7 cellular contexts compared by ENCODE assay signal in genomic region chr3:4633078-4634004, GRCh38.
DNase-seq lines count a peak whose midpoint lies in the region; ATAC-seq, FAIRE-seq and TF ChIP-seq lines count a peak whose summit lies in the region.

No MANE protein-coding gene starts in this region.

- in situ Hi-C loops in G401 (cut with HindIII; ENCODE audit: low sequenced_read_pairs) = no loop called here

- no peaks in the 10 kb centered on the region for H3K36me3 ChIP-seq in lower lobe of right lung

- H3K27ac Mint-ChIP-seq in IgD-negative memory B cell = peak overlapping the region in 2 of 3 donors; percentile 58 to 75

- H3K27me3 ChIP-seq in lower lobe of right lung (ENCODE audit: low read depth) = no peaks in the 10 kb centered on the region

- DNase-seq in G401 (ENCODE audit: low spot score) (peak; percentile 69), RCC 7860 (ENCODE audit: low spot score) (peak; percentile 57), dermis blood vessel endothelial cell (peak; percentile 83), lower lobe of right lung (no peak), activated gamma-delta T cell treated with Interleukin-2 at 50 U/mL for 16 hours (no peak)

- H3K36me3 Mint-ChIP-seq in IgD-negative memory B cell = no peaks in the 10 kb centered on the region

- no peaks in the 10 kb centered on the region for H3K27me3 Mint-ChIP-seq in IgD-negative memory B cell

- H3K9me3 ChIP-seq in lower lobe of right lung = no peaks in the 10 kb centered on the region

- ATAC-seq in GM21360 (IDR thresholded peaks at IDR 0.05; ENCODE audit: unreplicated experiment) (peak; percentile 80), lower lobe of right lung (peak; percentile 80 to 84)

- H3K4me1 ChIP-seq in lower lobe of right lung = no peaks in the 10 kb centered on the region

- intact Hi-C loops in lower lobe of right lung (cut with DNase I) = loop anchor here (10.0 kb wide), 1 partner anchor 279 kb away; no protein-coding TSS in a partner anchor

- H3K4me3 ChIP-seq in lower lobe of right lung = no peak overlapping the region

- H3K4me1 Mint-ChIP-seq in IgD-negative memory B cell = peaks cover 0 to 10% (median 8%) of the 10 kb centered on the region in 3 donors

- peak; percentile 85 for TF ChIP-seq CTCF in lower lobe of right lung (IDR thresholded peaks at IDR 0.05)

- FAIRE-seq in RCC 7860 (lab: Jason Lieb, UNC) = peak; percentile 45

- no peaks in the 10 kb centered on the region for H3K9me3 Mint-ChIP-seq in IgD-negative memory B cell

- H3K4me3 Mint-ChIP-seq in IgD-negative memory B cell = no peak overlapping the region

- H3K27ac ChIP-seq in lower lobe of right lung = no peak overlapping the region

Comparison
In these comparisons a context has a peak if more than half of its experiments do, and no peak if none do; other contexts are left out.
1. DNase-seq: peak in G401 (single experiment), RCC 7860 (single experiment) and dermis blood vessel endothelial cell (single experiment); none in lower lobe of right lung (single experiment) and activated gamma-delta T cell treated with Interleukin-2 at 50 U/mL for 16 hours (single experiment).